In the genomic region with DNA sequence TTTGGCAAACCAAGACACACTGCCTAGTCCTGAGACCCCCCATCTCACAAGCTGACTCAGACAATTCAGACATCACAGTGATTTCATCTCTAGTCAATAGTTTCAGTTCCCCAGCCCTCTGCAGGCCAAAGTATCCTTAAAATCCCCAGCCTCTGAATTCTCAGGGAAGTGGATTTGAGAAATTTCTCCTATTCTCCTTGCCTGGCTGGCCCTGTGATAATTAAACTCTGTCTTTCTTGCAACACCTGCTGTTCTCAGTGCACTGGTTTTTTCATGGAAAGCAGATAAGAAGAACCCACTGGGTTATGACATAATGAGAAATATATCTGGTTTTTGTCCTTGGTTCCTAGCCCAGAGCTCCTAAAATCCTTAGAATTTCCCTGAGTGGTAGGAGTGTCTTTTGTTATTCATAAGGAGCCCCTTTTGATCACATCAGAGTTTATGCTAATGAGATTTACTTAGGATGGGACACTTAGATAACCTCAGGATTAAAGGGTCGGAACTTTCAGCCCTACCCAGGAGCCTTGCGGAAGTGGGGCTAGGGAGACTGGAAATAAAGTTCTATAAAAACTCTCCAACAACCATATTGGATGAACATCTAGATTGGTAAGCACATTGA, we compare ENCODE assay signal across 1 cellular context.
TF ChIP-seq lines count a peak whose summit lies in the region.

No MANE protein-coding gene starts in this region.

TF ChIP-seq in H1, 55 proteins besides CTCF, POLR2A, EP300 and RAD21 (continued from another document):
- 0 out of 2 replicates have a peak, but pooled peaks have one; percentile 47 for TF ChIP-seq POU5F1 (IDR thresholded peaks at IDR 0.05; ENCODE audit: low read depth, low read length)
